In genomic region chr6:132511159-132511835, GRCh38 we compare ENCODE assay signal across 8 cellular contexts. TPM values are rescaled to one million over a fixed set of nuclear protein-coding genes. Genes with fewer than 3 reads are reported as not detected.
DNase-seq lines count a peak whose midpoint lies in the region; ATAC-seq and TF ChIP-seq lines count a peak whose summit lies in the region.

No MANE protein-coding gene starts in this region.

- no peak overlapping the region for H3K27ac Mint-ChIP-seq in activated T-cell treated with anti-CD3 and anti-CD28 coated beads, Interleukin-2, amount 50 U/mL, for 24 hours
- peak overlapping the region; percentile 77 for H3K27ac Mint-ChIP-seq in activated B cell treated with CpG ODN at 0.5 μM for 24 hours

- DNase-seq in activated T-cell treated with anti-CD3 and anti-CD28 coated beads, Interleukin-2, amount 50 U/mL, for 24 hours, result no peak
- DNase-seq in activated T-cell treated with anti-CD3 and anti-CD28 coated beads, Interleukin-2, amount 50 U/mL, for 48 hours, result no peak
- no peak for DNase-seq in activated B cell treated with CpG ODN at 0.5 μM for 24 hours
- no peak for DNase-seq in kidney epithelial cell (ENCODE audit: low read depth)
- no peak for DNase-seq in activated CD4-positive, alpha-beta T cell treated with anti-CD3 and anti-CD28 coated beads, Interleukin-2, amount 50 U/mL, for 48 hours
- DNase-seq in DMS153 treated with DMSO at 0.1 percent for 48 hours (lab: John Stamatoyannopoulos, UW; ENCODE audit: unreplicated experiment), result no peak

- H3K36me3 ChIP-seq in kidney epithelial cell (ENCODE audit: control insufficient read depth, insufficient read depth, low read length) (no peaks in the 10 kb centered on the region), thymus (ENCODE audit: control insufficient read depth, insufficient read depth) (no peaks in the 10 kb centered on the region)

- CTCF ChIA-PET in activated B cell treated with CpG ODN at 0.5 μM for 24 hours (lab: Charles Lee), result interaction anchor here (1.0 to 1.2 kb wide), 2 partner anchors 22 to 27 kb away, joined by 3 read pairs; no protein-coding TSS in a partner anchor

- no peaks in the 10 kb centered on the region for H3K9me3 Mint-ChIP-seq in activated T-cell treated with anti-CD3 and anti-CD28 coated beads, Interleukin-2, amount 50 U/mL, for 24 hours
- no peaks in the 10 kb centered on the region for H3K9me3 Mint-ChIP-seq in activated B cell treated with CpG ODN at 0.5 μM for 24 hours

- no peaks in the 10 kb centered on the region for H3K27me3 ChIP-seq in kidney epithelial cell (ENCODE audit: control insufficient read depth, insufficient read depth, low read length)
- H3K27me3 ChIP-seq in thymus (ENCODE audit: control insufficient read depth, insufficient read depth), result no peaks in the 10 kb centered on the region

- H3K4me3 ChIP-seq in kidney epithelial cell (ENCODE audit: low read depth, low read length), result peak overlapping the region; percentile 75
- H3K4me3 ChIP-seq in thymus (ENCODE audit: low read length), result no peak overlapping the region

- H3K9me3 ChIP-seq in thymus (ENCODE audit: control insufficient read depth), result no peaks in the 10 kb centered on the region

- H3K4me1 ChIP-seq in thymus (ENCODE audit: control insufficient read depth, insufficient read depth, low read length), result peaks cover 5% of the 10 kb centered on the region

- peak overlapping the region; percentile 96 for H3K4me3 Mint-ChIP-seq in activated T-cell treated with anti-CD3 and anti-CD28 coated beads, Interleukin-2, amount 50 U/mL, for 24 hours
- peak overlapping the region; percentile 92 for H3K4me3 Mint-ChIP-seq in activated B cell treated with CpG ODN at 0.5 μM for 24 hours

- H3K27ac ChIP-seq in thymus (ENCODE audit: low read depth), result peak overlapping the region; percentile 12

- H3K36me3 Mint-ChIP-seq in activated T-cell treated with anti-CD3 and anti-CD28 coated beads, Interleukin-2, amount 50 U/mL, for 24 hours (ENCODE audit: low read depth), result peaks cover 13% of the 10 kb centered on the region
- peaks cover 48% of the 10 kb centered on the region for H3K36me3 Mint-ChIP-seq in activated B cell treated with CpG ODN at 0.5 μM for 24 hours (ENCODE audit: low read depth)

- peaks cover 41% of the 10 kb centered on the region for H3K4me1 Mint-ChIP-seq in activated T-cell treated with anti-CD3 and anti-CD28 coated beads, Interleukin-2, amount 50 U/mL, for 24 hours (ENCODE audit: low read depth)
- H3K4me1 Mint-ChIP-seq in activated B cell treated with CpG ODN at 0.5 μM for 24 hours, result peaks cover 83% of the 10 kb centered on the region

- TF ChIP-seq CTCF in activated B cell treated with CpG ODN at 0.5 μM for 24 hours (IDR thresholded peaks at IDR 0.05), result no peak
- no peak for TF ChIP-seq CTCF in kidney epithelial cell (IDR thresholded peaks at IDR 0.05; ENCODE audit: insufficient read depth, low read length, poor library complexity, severe bottlenecking)

- 78% methylated on average over 5 of the region's 5 CpGs for WGBS in thymus

- ATAC-seq in activated B cell treated with CpG ODN at 0.5 μM for 24 hours (ENCODE audit: low read depth) (no peak), HG03095 (IDR thresholded peaks at IDR 0.05; ENCODE audit: unreplicated experiment) (no peak)

- intact Hi-C loops in activated B cell treated with CpG ODN at 0.5 μM for 24 hours (cut with micrococcal nuclease), result loop anchor here (5.0 to 10.0 kb wide), 3 partner anchors 884 to 1734 kb away; partner anchors contain the start of genes EPB41L2 and MED23

- POLR2A ChIA-PET in activated B cell treated with CpG ODN at 0.5 μM for 24 hours (lab: Charles Lee), result interaction anchor here (1.0 to 3.8 kb wide), 6 partner anchors 8 to 156 kb away, joined by 3 to 79 read pairs (median 4); no protein-coding TSS in a partner anchor

- no peaks in the 10 kb centered on the region for H3K27me3 Mint-ChIP-seq in activated T-cell treated with anti-CD3 and anti-CD28 coated beads, Interleukin-2, amount 50 U/mL, for 24 hours
- no peaks in the 10 kb centered on the region for H3K27me3 Mint-ChIP-seq in activated B cell treated with CpG ODN at 0.5 μM for 24 hours

RNA-seq across cellular contexts. Expression of gene STX7, which starts 1.6 kb away (rescaled TPM):
- 109 and 138 TPM in 2 replicates for total RNA-seq in activated B cell treated with CpG ODN at 0.5 μM for 24 hours
- 35.8 and 42.2 TPM in 2 replicates for total RNA-seq in kidney epithelial cell
- 13.3 TPM for polyA plus RNA-seq in thymus

RNA-seq across cellular contexts. Expression of gene TAAR9, which starts 26.8 kb away (rescaled TPM):
- not detected in 2 replicates for total RNA-seq in activated B cell treated with CpG ODN at 0.5 μM for 24 hours
- total RNA-seq in kidney epithelial cell, result not detected in 2 replicates
- not detected for polyA plus RNA-seq in thymus

RNA-seq across cellular contexts. Expression of gene TAAR8, which starts 41.2 kb away (rescaled TPM):
- total RNA-seq in activated B cell treated with CpG ODN at 0.5 μM for 24 hours (not detected in 2 replicates), kidney epithelial cell (not detected in 2 replicates)
- not detected for polyA plus RNA-seq in thymus

RNA-seq across cellular contexts. Expression of gene TAAR6, which starts 58.8 kb away (rescaled TPM):
- total RNA-seq in activated B cell treated with CpG ODN at 0.5 μM for 24 hours (not detected in 2 replicates), kidney epithelial cell (not detected in 2 replicates)
- polyA plus RNA-seq in thymus, result not detected
